Comparison of ENCODE assay signal across 21 cellular contexts in genomic region chr5:6869677-6870076, GRCh38.
DNase-seq lines count a peak whose midpoint lies in the region; ATAC-seq, FAIRE-seq and TF ChIP-seq lines count a peak whose summit lies in the region.
"Had no signal": no experiment of that assay in that cellular context is flagged by ENCODE, and none has a peak within 500 bp of the region (broad histone marks: within the 10 kb centered on the region; RNA-seq: fewer than 3 reads in every experiment).

No MANE protein-coding gene starts in this region.

- no peak overlapping the region for H4K12ac ChIP-seq in trophoblast cell (ENCODE audit: low read depth, low read length)

- no peak overlapping the region for H3K27ac Mint-ChIP-seq in naive thymus-derived CD4-positive, alpha-beta T cell
- H3K27ac Mint-ChIP-seq: B cell; CD4-positive, CD25-positive, alpha-beta regulatory T cell; CD8-positive, alpha-beta T cell; GM23338 had no signal

- TF ChIP-seq EP300 in GM12878 (IDR thresholded peaks at IDR 0.05; ENCODE audit: borderline replicate concordance in 1 of 2, control insufficient read depth in 1 of 2, low read depth in 2 of 2, low read length in 2 of 2) = no peak

- H3K4me1 Mint-ChIP-seq in naive thymus-derived CD4-positive, alpha-beta T cell = peaks cover 0 to 4% (median 0%) of the 10 kb centered on the region in 7 donors
- H3K4me1 Mint-ChIP-seq: B cell, GM23338 had no signal

- peaks cover 0 to 2% (median 0%) of the 10 kb centered on the region in 5 donors for H3K27me3 Mint-ChIP-seq in naive thymus-derived CD4-positive, alpha-beta T cell
- H3K27me3 Mint-ChIP-seq: B cell; CD4-positive, CD25-positive, alpha-beta regulatory T cell had no signal

- FAIRE-seq in GM12878 (lab: Jason Lieb, UNC) = no peak
- FAIRE-seq: GM12891, GM18507, H54 had no signal

- H3K36me3 ChIP-seq in GM12878 (ENCODE audit: control insufficient read depth in 2 of 2, insufficient read depth in 2 of 2, low read length in 1 of 2) (no peaks in the 10 kb centered on the region), trophoblast cell (ENCODE audit: control insufficient read depth in 1 of 2, insufficient read depth in 2 of 2, low read length in 2 of 2) (no peaks in the 10 kb centered on the region)
- H3K36me3 ChIP-seq in naive thymus-derived CD4-positive, alpha-beta T cell (ENCODE audit: control insufficient read depth in 2 of 3, insufficient read depth in 3 of 3, low read length in 3 of 3) = no peaks in the 10 kb centered on the region
- H3K36me3 ChIP-seq: BLaER1, HAP-1 had no signal

- peaks cover 0 to 6% (median 0%) of the 10 kb centered on the region in 11 donors for H3K9me3 Mint-ChIP-seq in naive thymus-derived CD4-positive, alpha-beta T cell
- H3K9me3 Mint-ChIP-seq: CD8-positive, alpha-beta T cell had no signal

- no peaks in the 10 kb centered on the region for H4K20me1 ChIP-seq in GM12878 (ENCODE audit: control insufficient read depth, insufficient read depth)
- H4K20me1 ChIP-seq: BLaER1 had no signal

- no TSS peak for BruUV-seq in GM12878 (replicated peaks; lab: Mats Ljungman, UMichigan)

- H2AFZ ChIP-seq in GM12878 (ENCODE audit: control insufficient read depth, low read depth, low read length) (no peak overlapping the region), trophoblast cell (ENCODE audit: insufficient read depth, low read length, poor library complexity) (no peak overlapping the region)
- H2AFZ ChIP-seq: GM23338 had no signal

- no peak overlapping the region for H3K18ac ChIP-seq in trophoblast cell (ENCODE audit: low read length)

- no peak for TF ChIP-seq CTCF in GM12878 (IDR thresholded peaks at IDR 0.05 in 2 of 3, conservative IDR thresholded peaks at IDR 0.05 in 1 of 3; ENCODE audit: control insufficient read depth in 2 of 3, extremely low read depth in 1 of 3, insufficient read depth in 1 of 3, low read depth in 3 of 3, low read length in 3 of 3)

- WGBS in GM12878 (ENCODE audit: insufficient coverage, insufficient replicate concordance, low lambda C conversion rate, missing lambda C conversion rate) = 25% methylated on average over 7 of the region's 7 CpGs
- 100% methylated on average over 3 of the region's 7 CpGs for WGBS in trophoblast cell (ENCODE audit: extremely low coverage, insufficient coverage, insufficient read length)

- H2BK12ac ChIP-seq in trophoblast cell (ENCODE audit: low read length) = no peak overlapping the region

- no peak for TF ChIP-seq RAD21 in GM12878 (IDR thresholded peaks at IDR 0.05; ENCODE audit: insufficient read depth, low read depth, low read length)

- RAD21 ChIA-PET in GM12878 (lab: Charles Lee; ENCODE audit: unreplicated experiment) = no interaction called here

- H2AK5ac ChIP-seq in trophoblast cell (ENCODE audit: low read length) = no peak overlapping the region

- no peak for ATAC-seq in GM12878
- peak; percentile 3 for ATAC-seq in naive thymus-derived CD4-positive, alpha-beta T cell
- no peak for ATAC-seq in stimulated activated naive CD8-positive, alpha-beta T cell treated with anti-CD3 and anti-CD28 coated beads, Interleukin-15, Interleukin-2, amounts not matched to agents 100 U/mL and 50 U/mL, for 24 hours
- ATAC-seq: CD8-positive, alpha-beta T cell; GM23338 had no signal

- H3K4me1 ChIP-seq in GM12878 (ENCODE audit: control insufficient read depth, insufficient read depth, low read length) (no peaks in the 10 kb centered on the region), trophoblast cell (ENCODE audit: control insufficient read depth in 1 of 2, insufficient read depth in 2 of 2, low read length in 2 of 2) (no peaks in the 10 kb centered on the region)
- peaks cover 0 to 5% of the 10 kb centered on the region in 2 donors for H3K4me1 ChIP-seq in naive thymus-derived CD4-positive, alpha-beta T cell (ENCODE audit: control insufficient read depth in 2 of 2, insufficient read depth in 2 of 2, low read length in 2 of 2)
- H3K4me1 ChIP-seq: HAP-1 had no signal

- H3K4ac ChIP-seq in trophoblast cell (ENCODE audit: low read depth, low read length) = no peak overlapping the region

- no peak overlapping the region for H4K8ac ChIP-seq in trophoblast cell (ENCODE audit: low read depth, low read length)

- no peak overlapping the region for H3K4me3 Mint-ChIP-seq in naive thymus-derived CD4-positive, alpha-beta T cell
- H3K4me3 Mint-ChIP-seq: B cell; CD4-positive, CD25-positive, alpha-beta regulatory T cell; CD8-positive, alpha-beta T cell; GM23338 had no signal

- H3K79me2 ChIP-seq in GM12878 (ENCODE audit: control insufficient read depth, insufficient read depth, low read length) (no peaks in the 10 kb centered on the region), trophoblast cell (ENCODE audit: control insufficient read depth, insufficient read depth, low read length, poor library complexity) (no peaks in the 10 kb centered on the region)

- H3K23ac ChIP-seq in trophoblast cell (ENCODE audit: low read length) = peak overlapping the region; percentile 0

- CTCF ChIA-PET in GM12878 (lab: Yijun Ruan, JAX) = no interaction called here
- CTCF ChIA-PET in naive thymus-derived CD4-positive, alpha-beta T cell (lab: Charles Lee) = no interaction called here

- no peak overlapping the region for H2BK120ac ChIP-seq in trophoblast cell (ENCODE audit: insufficient read depth, low read length, poor library complexity)

- no peaks in the 10 kb centered on the region for H3K9me3 ChIP-seq in GM12878 (replicated peaks; ENCODE audit: control insufficient read depth, insufficient read depth, low read length)
- no peaks in the 10 kb centered on the region for H3K9me3 ChIP-seq in naive thymus-derived CD4-positive, alpha-beta T cell (ENCODE audit: control insufficient read depth in 2 of 3, low read length in 3 of 3)
- peaks cover 15% of the 10 kb centered on the region for H3K9me3 ChIP-seq in trophoblast cell (ENCODE audit: insufficient read depth, low read depth, low read length)
- H3K9me3 ChIP-seq: BLaER1, Caco-2, HAP-1 had no signal

- SMC1A ChIA-PET in GM12878 (lab: Charles Lee; ENCODE audit: uncharacterized antibody, unreplicated experiment) = no interaction called here

- POLR2A ChIA-PET in GM12878 (lab: Charles Lee) = no interaction called here
- POLR2A ChIA-PET in naive thymus-derived CD4-positive, alpha-beta T cell (lab: Charles Lee) = no interaction called here

- no peak overlapping the region for H4K91ac ChIP-seq in trophoblast cell (ENCODE audit: low read depth, low read length)

- H3K4me2 ChIP-seq in GM12878 (ENCODE audit: control insufficient read depth, insufficient read depth) = no peak overlapping the region
- no peak overlapping the region for H3K4me2 ChIP-seq in trophoblast cell (ENCODE audit: low read length)
- H3K4me2 ChIP-seq: BLaER1, GM23338 had no signal

- H3K27ac ChIP-seq in GM12878 (ENCODE audit: control insufficient read depth, insufficient read depth) (no peak overlapping the region), trophoblast cell (ENCODE audit: low read depth, low read length) (no peak overlapping the region), caudate nucleus (ENCODE audit: low read depth, low read length) (no peak overlapping the region)
- no peak overlapping the region for H3K27ac ChIP-seq in naive thymus-derived CD4-positive, alpha-beta T cell (ENCODE audit: low read depth, low read length)
- H3K27ac ChIP-seq: BLaER1, C4-2B had no signal

- no peak overlapping the region for H3K14ac ChIP-seq in trophoblast cell (ENCODE audit: low read length)

- H3K27me3 ChIP-seq in GM12878 (replicated peaks in 1 of 2; ENCODE audit: control insufficient read depth in 2 of 2, insufficient read depth in 2 of 2, low read length in 1 of 2) (no peaks in the 10 kb centered on the region), trophoblast cell (ENCODE audit: insufficient read depth, low read length) (no peaks in the 10 kb centered on the region)
- no peaks in the 10 kb centered on the region for H3K27me3 ChIP-seq in naive thymus-derived CD4-positive, alpha-beta T cell (ENCODE audit: control insufficient read depth in 2 of 2, insufficient read depth in 2 of 2, low read length in 2 of 2)
- H3K27me3 ChIP-seq: BLaER1 had no signal

- in situ Hi-C loops in GM12878 (cut with MboI) = no loop called here

- intact Hi-C loops in GM12878 (cut with micrococcal nuclease; ENCODE audit: unreplicated experiment) = no loop called here
- intact Hi-C loops in naive thymus-derived CD4-positive, alpha-beta T cell (cut with micrococcal nuclease) = no loop called here

- H3K4me3 ChIP-seq in GM12878 = no peak overlapping the region
- H3K4me3 ChIP-seq in naive thymus-derived CD4-positive, alpha-beta T cell (ENCODE audit: low read length) = no peak overlapping the region
- no peak overlapping the region for H3K4me3 ChIP-seq in trophoblast cell (ENCODE audit: low read depth, low read length)
- H3K4me3 ChIP-seq: BLaER1, GM23338, HAP-1 had no signal

- H3K9ac ChIP-seq in GM12878 (ENCODE audit: control insufficient read depth, insufficient read depth, low read length) = no peak overlapping the region
- no peak overlapping the region for H3K9ac ChIP-seq in trophoblast cell (ENCODE audit: low read length)
- H3K9ac ChIP-seq: BLaER1 had no signal

- H2BK5ac ChIP-seq in trophoblast cell (ENCODE audit: low read depth, low read length, poor library complexity) = no peak overlapping the region

- TF ChIP-seq POLR2A in GM12878 (IDR thresholded peaks at IDR 0.05; ENCODE audit: low read depth, low read length) = no peak

- DNase-seq in GM12878 (ENCODE audit: low read depth, low spot score) = no peak
- no peak for DNase-seq in naive thymus-derived CD4-positive, alpha-beta T cell
- DNase-seq in trophoblast cell = no peak
- no peak for DNase-seq in hippocampal formation (lab: John Stamatoyannopoulos, UW)
- no peak for DNase-seq in caudate nucleus (lab: John Stamatoyannopoulos, UW)
- DNase-seq in stimulated activated naive CD8-positive, alpha-beta T cell treated with anti-CD3 and anti-CD28 coated beads, Interleukin-15, Interleukin-2, amounts not matched to agents 100 U/mL and 50 U/mL, for 24 hours = no peak
- DNase-seq: Caco-2; CD4-positive, CD25-positive, alpha-beta regulatory T cell; CD8-positive, alpha-beta T cell; DMS153; DMS79; EL; GDM1 had no signal

- H3K79me1 ChIP-seq in trophoblast cell (ENCODE audit: low read length) = no peaks in the 10 kb centered on the region

- no peaks in the 10 kb centered on the region for H3K36me3 Mint-ChIP-seq in naive thymus-derived CD4-positive, alpha-beta T cell
- H3K36me3 Mint-ChIP-seq: CD4-positive, CD25-positive, alpha-beta regulatory T cell; CD8-positive, alpha-beta T cell had no signal

TF ChIP-seq in GM12878, 131 proteins besides CTCF, POLR2A, EP300 and RAD21 (continues in another document):
- TF ChIP-seq PBX3 (IDR thresholded peaks at IDR 0.05; ENCODE audit: insufficient replicate concordance, low read depth, low read length) (peak; percentile 12), TCF3 (IDR thresholded peaks at IDR 0.05; ENCODE audit: borderline replicate concordance, insufficient read depth, low read depth, low read length) (0 out of 2 replicates have a peak, but pooled peaks have one; percentile 4)
